Comparison of ENCODE assay signal across 23 cellular contexts in the genomic region with DNA sequence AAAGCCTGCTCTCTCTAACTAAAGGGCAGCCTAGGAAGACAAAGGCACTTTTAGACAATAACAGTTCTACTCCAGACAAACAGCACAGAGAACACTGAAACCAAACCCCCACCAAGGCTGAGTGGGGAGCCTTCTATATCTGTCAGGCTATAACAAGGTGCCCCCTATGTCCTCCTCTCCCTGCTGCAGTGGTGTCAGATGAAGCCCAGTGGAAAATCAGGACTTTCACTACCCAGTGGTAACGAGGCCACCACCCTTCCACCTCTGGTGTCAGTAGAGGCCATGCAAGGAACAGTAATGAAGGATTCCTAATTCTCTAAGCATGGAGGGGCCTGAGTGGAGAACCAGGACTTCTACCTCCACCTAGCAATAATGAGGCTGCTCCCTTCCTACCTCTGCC.
"Had no signal": no experiment of that assay in that cellular context is flagged by ENCODE, and none has a peak within 500 bp of the region (broad histone marks: within the 10 kb centered on the region; RNA-seq: fewer than 3 reads in every experiment).

No MANE protein-coding gene starts in this region.

- H3K27me3 Mint-ChIP-seq: activated CD8-positive, alpha-beta memory T cell treated with anti-CD3 and anti-CD28 coated beads, Interleukin-2, amount 10 ng/mL, durations not matched to agents 7 days and 5 days; activated T-helper 17 cell treated with anti-CD3 and anti-CD28 coated beads, Interleukin-2, amount 50 U/mL, for 72 hours had no signal

- H3K27ac Mint-ChIP-seq: activated B cell treated with CpG ODN at 0.5 μM for 24 hours; activated CD4-positive, alpha-beta T cell treated with anti-CD3 and anti-CD28 coated beads, Interleukin-2, amount 10 ng/mL, durations not matched to agents 24 days and 14 days; activated CD8-positive, alpha-beta memory T cell treated with anti-CD3 and anti-CD28 coated beads, Interleukin-2, amount 10 ng/mL, durations not matched to agents 7 days and 5 days; activated naive CD4-positive, alpha-beta T cell treated with anti-CD3 and anti-CD28 coated beads for 36 hours; activated naive CD8-positive, alpha-beta T cell; activated T-helper 17 cell treated with anti-CD3 and anti-CD28 coated beads, Interleukin-2, amount 50 U/mL, for 72 hours; brain; T-helper 1 cell treated with Interleukin-12 subunit alpha and Interleukin-12 subunit beta and Interleukin-4 antibody, amounts not matched to agents 30 μg/mL and 1 μg/mL, for 36 hours had no signal

- H3K27ac ChIP-seq: cardiac muscle cell had no signal

- H3K4me1 Mint-ChIP-seq: activated B cell treated with CpG ODN at 0.5 μM for 24 hours, brain had no signal

- H3K4me3 ChIP-seq: cardiac muscle cell had no signal

- H3K36me3 ChIP-seq: cardiac muscle cell had no signal

- H3K27me3 ChIP-seq: cardiac muscle cell had no signal

- H3K4me3 Mint-ChIP-seq: activated B cell treated with CpG ODN at 0.5 μM for 24 hours; activated CD4-positive, alpha-beta T cell treated with anti-CD3 and anti-CD28 coated beads, Interleukin-2, amount 10 ng/mL, durations not matched to agents 24 days and 14 days; activated CD8-positive, alpha-beta memory T cell treated with anti-CD3 and anti-CD28 coated beads, Interleukin-2, amount 10 ng/mL, durations not matched to agents 7 days and 5 days; activated naive CD4-positive, alpha-beta T cell treated with anti-CD3 and anti-CD28 coated beads for 36 hours; activated naive CD8-positive, alpha-beta T cell; activated T-cell treated with anti-CD3 and anti-CD28 coated beads, Interleukin-2, amount 50 U/mL, for 4 hours; activated T-helper 17 cell treated with anti-CD3 and anti-CD28 coated beads, Interleukin-2, amount 50 U/mL, for 72 hours; brain; T-helper 1 cell treated with Interleukin-12 subunit alpha and Interleukin-12 subunit beta and Interleukin-4 antibody, amounts not matched to agents 30 μg/mL and 1 μg/mL, for 36 hours had no signal

- H3K36me3 Mint-ChIP-seq: activated CD8-positive, alpha-beta memory T cell treated with anti-CD3 and anti-CD28 coated beads, Interleukin-2, amount 10 ng/mL, durations not matched to agents 7 days and 5 days; activated naive CD8-positive, alpha-beta T cell had no signal

- ATAC-seq: activated CD8-positive, alpha-beta memory T cell treated with anti-CD3 and anti-CD28 coated beads, Interleukin-2, amount 10 ng/mL, durations not matched to agents 7 days and 5 days; activated T-cell treated with anti-CD3 and anti-CD28 coated beads, Interleukin-2, amount 50 U/mL, for 4 hours; activated T-helper 17 cell treated with anti-CD3 and anti-CD28 coated beads, Interleukin-2, amount 50 U/mL, for 72 hours; PC-3 had no signal

- H3K9me3 Mint-ChIP-seq: activated B cell treated with CpG ODN at 0.5 μM for 24 hours; activated CD4-positive, alpha-beta T cell treated with anti-CD3 and anti-CD28 coated beads, Interleukin-2, amount 10 ng/mL, durations not matched to agents 24 days and 14 days; activated naive CD4-positive, alpha-beta T cell treated with anti-CD3 and anti-CD28 coated beads for 36 hours; activated T-cell treated with anti-CD3 and anti-CD28 coated beads, Interleukin-2, amount 50 U/mL, for 4 hours; activated T-helper 17 cell treated with anti-CD3 and anti-CD28 coated beads, Interleukin-2, amount 50 U/mL, for 72 hours; T-helper 1 cell treated with Interleukin-12 subunit alpha and Interleukin-12 subunit beta and Interleukin-4 antibody, amounts not matched to agents 30 μg/mL and 1 μg/mL, for 36 hours had no signal

- DNase-seq: activated B cell treated with CpG ODN at 0.5 μM for 24 hours; activated CD4-positive, alpha-beta T cell treated with anti-CD3 and anti-CD28 coated beads for 1 hour; activated CD4-positive, alpha-beta T cell treated with anti-CD3 and anti-CD28 coated beads, Interleukin-2, amount 10 ng/mL, durations not matched to agents 24 days and 14 days; activated CD4-positive, alpha-beta T cell treated with anti-CD3 and anti-CD28 coated beads, Interleukin-2, amount 50 U/mL, for 48 hours; activated CD8-positive, alpha-beta memory T cell treated with anti-CD3 and anti-CD28 coated beads, Interleukin-2, amount 10 ng/mL, durations not matched to agents 7 days and 5 days; activated gamma-delta T cell; activated naive CD4-positive, alpha-beta T cell treated with anti-CD3 and anti-CD28 coated beads for 36 hours; activated T-cell treated with anti-CD3 and anti-CD28 coated beads, Interleukin-2, amount 50 U/mL, for 4 hours; Karpas-422; NCI-H1105; NCI-H1436; NCI-H1694 treated with DMSO at 0.1 percent for 48 hours; NCI-H2029 treated with DMSO at 0.1 percent for 48 hours; NCI-H510A treated with DMSO at 0.1 percent for 48 hours; NCI-H69; PC-3; SHP77; T1000 had no signal
